Comparison of ENCODE assay signal across 2 cellular contexts in genomic region chr5:170960567-170960966, GRCh38.
A peak's percentile ranks its signal among the peaks of the same experiment; 100 is the strongest.
TF ChIP-seq lines count a peak whose summit lies in the region.

No MANE protein-coding gene starts in this region.

TF ChIP-seq in HEK293, 187 proteins besides CTCF, POLR2A, EP300 and RAD21 (continued from another document):
- TF ChIP-seq, protein P1, sequence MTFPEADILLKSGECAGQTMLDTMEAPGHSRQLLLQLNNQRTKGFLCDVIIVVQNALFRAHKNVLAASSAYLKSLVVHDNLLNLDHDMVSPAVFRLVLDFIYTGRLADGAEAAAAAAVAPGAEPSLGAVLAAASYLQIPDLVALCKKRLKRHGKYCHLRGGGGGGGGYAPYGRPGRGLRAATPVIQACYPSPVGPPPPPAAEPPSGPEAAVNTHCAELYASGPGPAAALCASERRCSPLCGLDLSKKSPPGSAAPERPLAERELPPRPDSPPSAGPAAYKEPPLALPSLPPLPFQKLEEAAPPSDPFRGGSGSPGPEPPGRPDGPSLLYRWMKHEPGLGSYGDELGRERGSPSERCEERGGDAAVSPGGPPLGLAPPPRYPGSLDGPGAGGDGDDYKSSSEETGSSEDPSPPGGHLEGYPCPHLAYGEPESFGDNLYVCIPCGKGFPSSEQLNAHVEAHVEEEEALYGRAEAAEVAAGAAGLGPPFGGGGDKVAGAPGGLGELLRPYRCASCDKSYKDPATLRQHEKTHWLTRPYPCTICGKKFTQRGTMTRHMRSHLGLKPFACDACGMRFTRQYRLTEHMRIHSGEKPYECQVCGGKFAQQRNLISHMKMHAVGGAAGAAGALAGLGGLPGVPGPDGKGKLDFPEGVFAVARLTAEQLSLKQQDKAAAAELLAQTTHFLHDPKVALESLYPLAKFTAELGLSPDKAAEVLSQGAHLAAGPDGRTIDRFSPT (tag by site-specific recombination; IDR thresholded peaks at IDR 0.05): 0 out of 2 replicates have a peak, but pooled peaks have one; percentile 40
- TF ChIP-seq KLF8 (tag by site-specific recombination; IDR thresholded peaks at IDR 0.05) (0 out of 2 replicates have a peak, but pooled peaks have one; percentile 52), MEIS1 (CRISPR knock-in tag; IDR thresholded peaks at IDR 0.05; ENCODE audit: borderline replicate concordance) (no peak), OSR2 (tag by site-specific recombination; IDR thresholded peaks at IDR 0.05) (peak; percentile 22; the same call in 1 of the 2 replicates), KLF10 (tag by site-specific recombination; IDR thresholded peaks at IDR 0.05) (no peak), KLF1 (tag by site-specific recombination; IDR thresholded peaks at IDR 0.05) (no peak), MZF1 (tag by site-specific recombination; IDR thresholded peaks at IDR 0.05; ENCODE audit: borderline replicate concordance) (no peak), ZNF510 (tag by site-specific recombination; IDR thresholded peaks at IDR 0.05; ENCODE audit: insufficient replicate concordance) (no peak), ZNF624 (tag by site-specific recombination; IDR thresholded peaks at IDR 0.05) (no peak), ZNF248 (tag by site-specific recombination; IDR thresholded peaks at IDR 0.05) (no peak), ZNF529 (tag by site-specific recombination; IDR thresholded peaks at IDR 0.05; ENCODE audit: insufficient replicate concordance) (no peak), ZNF514 (tag by site-specific recombination; IDR thresholded peaks at IDR 0.05) (no peak), FEZF1 (tag by site-specific recombination; IDR thresholded peaks at IDR 0.05) (peak; percentile 77)
- TF ChIP-seq, protein P2, sequence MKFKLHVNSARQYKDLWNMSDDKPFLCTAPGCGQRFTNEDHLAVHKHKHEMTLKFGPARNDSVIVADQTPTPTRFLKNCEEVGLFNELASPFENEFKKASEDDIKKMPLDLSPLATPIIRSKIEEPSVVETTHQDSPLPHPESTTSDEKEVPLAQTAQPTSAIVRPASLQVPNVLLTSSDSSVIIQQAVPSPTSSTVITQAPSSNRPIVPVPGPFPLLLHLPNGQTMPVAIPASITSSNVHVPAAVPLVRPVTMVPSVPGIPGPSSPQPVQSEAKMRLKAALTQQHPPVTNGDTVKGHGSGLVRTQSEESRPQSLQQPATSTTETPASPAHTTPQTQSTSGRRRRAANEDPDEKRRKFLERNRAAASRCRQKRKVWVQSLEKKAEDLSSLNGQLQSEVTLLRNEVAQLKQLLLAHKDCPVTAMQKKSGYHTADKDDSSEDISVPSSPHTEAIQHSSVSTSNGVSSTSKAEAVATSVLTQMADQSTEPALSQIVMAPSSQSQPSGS (tag by site-specific recombination; IDR thresholded peaks at IDR 0.05; ENCODE audit: low read depth): peak; percentile 98
TF ChIP-seq in HEK293: peak in this region for 11.

TF ChIP-seq in SK-N-SH treated with all-trans-retinoic acid at 6 μM for 48 hours, 23 proteins besides CTCF, POLR2A, EP300 and RAD21 (continued from another document):
- TF ChIP-seq, protein P3, sequence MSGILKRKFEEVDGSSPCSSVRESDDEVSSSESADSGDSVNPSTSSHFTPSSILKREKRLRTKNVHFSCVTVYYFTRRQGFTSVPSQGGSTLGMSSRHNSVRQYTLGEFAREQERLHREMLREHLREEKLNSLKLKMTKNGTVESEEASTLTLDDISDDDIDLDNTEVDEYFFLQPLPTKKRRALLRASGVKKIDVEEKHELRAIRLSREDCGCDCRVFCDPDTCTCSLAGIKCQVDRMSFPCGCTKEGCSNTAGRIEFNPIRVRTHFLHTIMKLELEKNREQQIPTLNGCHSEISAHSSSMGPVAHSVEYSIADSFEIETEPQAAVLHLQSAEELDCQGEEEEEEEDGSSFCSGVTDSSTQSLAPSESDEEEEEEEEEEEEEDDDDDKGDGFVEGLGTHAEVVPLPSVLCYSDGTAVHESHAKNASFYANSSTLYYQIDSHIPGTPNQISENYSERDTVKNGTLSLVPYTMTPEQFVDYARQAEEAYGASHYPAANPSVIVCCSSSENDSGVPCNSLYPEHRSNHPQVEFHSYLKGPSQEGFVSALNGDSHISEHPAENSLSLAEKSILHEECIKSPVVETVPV (CRISPR knock-in tag; IDR thresholded peaks at IDR 0.05): no peak
- peak; percentile 57; the same call in 1 of the 2 replicates for TF ChIP-seq ZNF70 (CRISPR knock-in tag; IDR thresholded peaks at IDR 0.05)
- no peak for TF ChIP-seq ZC3H10 (CRISPR knock-in tag; IDR thresholded peaks at IDR 0.05)
- TF ChIP-seq OSR1 (CRISPR knock-in tag; IDR thresholded peaks at IDR 0.05): no peak
- TF ChIP-seq CREB5 (CRISPR knock-in tag; IDR thresholded peaks at IDR 0.05; ENCODE audit: low read depth): peak; percentile 98
- no peak for TF ChIP-seq ESRRG (CRISPR knock-in tag; IDR thresholded peaks at IDR 0.05)
- TF ChIP-seq ZFP3 (CRISPR knock-in tag; IDR thresholded peaks at IDR 0.05): peak; percentile 87
- TF ChIP-seq, protein P4, sequence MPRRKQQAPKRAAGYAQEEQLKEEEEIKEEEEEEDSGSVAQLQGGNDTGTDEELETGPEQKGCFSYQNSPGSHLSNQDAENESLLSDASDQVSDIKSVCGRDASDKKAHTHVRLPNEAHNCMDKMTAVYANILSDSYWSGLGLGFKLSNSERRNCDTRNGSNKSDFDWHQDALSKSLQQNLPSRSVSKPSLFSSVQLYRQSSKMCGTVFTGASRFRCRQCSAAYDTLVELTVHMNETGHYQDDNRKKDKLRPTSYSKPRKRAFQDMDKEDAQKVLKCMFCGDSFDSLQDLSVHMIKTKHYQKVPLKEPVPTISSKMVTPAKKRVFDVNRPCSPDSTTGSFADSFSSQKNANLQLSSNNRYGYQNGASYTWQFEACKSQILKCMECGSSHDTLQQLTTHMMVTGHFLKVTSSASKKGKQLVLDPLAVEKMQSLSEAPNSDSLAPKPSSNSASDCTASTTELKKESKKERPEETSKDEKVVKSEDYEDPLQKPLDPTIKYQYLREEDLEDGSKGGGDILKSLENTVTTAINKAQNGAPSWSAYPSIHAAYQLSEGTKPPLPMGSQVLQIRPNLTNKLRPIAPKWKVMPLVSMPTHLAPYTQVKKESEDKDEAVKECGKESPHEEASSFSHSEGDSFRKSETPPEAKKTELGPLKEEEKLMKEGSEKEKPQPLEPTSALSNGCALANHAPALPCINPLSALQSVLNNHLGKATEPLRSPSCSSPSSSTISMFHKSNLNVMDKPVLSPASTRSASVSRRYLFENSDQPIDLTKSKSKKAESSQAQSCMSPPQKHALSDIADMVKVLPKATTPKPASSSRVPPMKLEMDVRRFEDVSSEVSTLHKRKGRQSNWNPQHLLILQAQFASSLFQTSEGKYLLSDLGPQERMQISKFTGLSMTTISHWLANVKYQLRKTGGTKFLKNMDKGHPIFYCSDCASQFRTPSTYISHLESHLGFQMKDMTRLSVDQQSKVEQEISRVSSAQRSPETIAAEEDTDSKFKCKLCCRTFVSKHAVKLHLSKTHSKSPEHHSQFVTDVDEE (CRISPR knock-in tag; IDR thresholded peaks at IDR 0.05): peak; percentile 84; the same call in 1 of the 2 replicates
- peak; percentile 79; the same call in 1 of the 2 replicates for TF ChIP-seq ARNTL (CRISPR knock-in tag; IDR thresholded peaks at IDR 0.05; ENCODE audit: borderline replicate concordance, low read depth)
TF ChIP-seq in SK-N-SH treated with all-trans-retinoic acid at 6 μM for 48 hours: peak in this region for 14.
